Comparison of ENCODE assay signal across 8 cellular contexts in genomic region chr18:68714707-68715496, GRCh38. TPM values are rescaled to one million over a fixed set of nuclear protein-coding genes. Genes with fewer than 3 reads are reported as not detected.
A peak's percentile ranks its signal among the peaks of the same experiment; 100 is the strongest.
DNase-seq lines count a peak whose midpoint lies in the region; ATAC-seq and TF ChIP-seq lines count a peak whose summit lies in the region.

Gene TMX3, minus strand, starts transcription at chr18:68715108. Its CDS starts 127 bp downstream, at chr18:68714981.

- peak; percentile 83 to 94 (median 91) for DNase-seq in CD8-positive, alpha-beta T cell
- peak; percentile 65 for DNase-seq in HS-27A (ENCODE audit: low read depth)
- DNase-seq in NK-92 (lab: John Stamatoyannopoulos, UW; ENCODE audit: unreplicated experiment), result peak; percentile 65
- peak; percentile 77 to 86 for DNase-seq in activated CD8-positive, alpha-beta memory T cell treated with anti-CD3 and anti-CD28 coated beads for 1 hour (ENCODE audit: extremely low read depth in 1 of 2, low read depth in 1 of 2)
- peak; percentile 90 for DNase-seq in effector CD8-positive, alpha-beta T cell (lab: John Stamatoyannopoulos, UW)
- DNase-seq in lung microvascular endothelial cell (ENCODE audit: low read depth in 2 of 2), result peak; percentile 88 to 96
- peak; percentile 78 to 90 (median 84) for DNase-seq in stimulated activated CD4-positive, alpha-beta T cell treated with anti-CD3 and anti-CD28 coated beads, TNF-alpha, amount 100 ng/mL, for 48 hours (ENCODE audit: low read depth in 3 of 3)

- peak; percentile 98 for ATAC-seq in CD8-positive, alpha-beta T cell
- ATAC-seq in GM19467 (IDR thresholded peaks at IDR 0.05; ENCODE audit: unreplicated experiment), result peak; percentile 97

- H3K4me3 ChIP-seq in CD8-positive, alpha-beta T cell (ENCODE audit: low read depth, low read length), result peak within 1 kb of the TSS; percentile 81

- intact Hi-C loops in CD8-positive, alpha-beta T cell (cut with DNase I, micrococcal nuclease), result loop anchor here (1.0 to 10.0 kb wide), 6 partner anchors 1180 to 1490 kb away; partner anchors contain the start of genes DSEL (in 2 of the 2), CD226 (in 1 of the 2) and RTTN (in 1 of the 2)

- peaks cover 49% of the 10 kb centered on the region for H3K4me1 Mint-ChIP-seq in CD8-positive, alpha-beta T cell (ENCODE audit: low read depth)

- H3K4me3 Mint-ChIP-seq in CD8-positive, alpha-beta T cell, result peak within 1 kb of the TSS; percentile 97

- TF ChIP-seq CTCF in CD8-positive, alpha-beta T cell (IDR thresholded peaks at IDR 0.05), result no peak

- peak within 1 kb of the TSS; percentile 57 for H3K27ac ChIP-seq in CD8-positive, alpha-beta T cell (ENCODE audit: low read depth, low read length)

- peaks cover 18% of the 10 kb centered on the region for H3K36me3 ChIP-seq in CD8-positive, alpha-beta T cell (ENCODE audit: insufficient read depth, low read length)

- H3K27me3 ChIP-seq in CD8-positive, alpha-beta T cell (ENCODE audit: insufficient read depth, low read length), result no peaks in the 10 kb centered on the region

- CTCF ChIA-PET in CD8-positive, alpha-beta T cell (lab: Charles Lee), result interaction anchor here (1.4 kb wide), 1 partner anchor 10 kb away, joined by 4 read pairs; no protein-coding TSS in a partner anchor

- POLR2A ChIA-PET in CD8-positive, alpha-beta T cell (lab: Charles Lee), result interaction anchor here (1.0 to 1.9 kb wide), 2 partner anchors 8 to 28 kb away, joined by 3 to 7 read pairs; no protein-coding TSS in a partner anchor

- H3K9me3 ChIP-seq in CD8-positive, alpha-beta T cell (ENCODE audit: low read length), result no peaks in the 10 kb centered on the region

- peaks cover 46% of the 10 kb centered on the region for H3K36me3 Mint-ChIP-seq in CD8-positive, alpha-beta T cell

- H3K27me3 Mint-ChIP-seq in CD8-positive, alpha-beta T cell (ENCODE audit: low read depth), result no peaks in the 10 kb centered on the region

- H3K9me3 Mint-ChIP-seq in CD8-positive, alpha-beta T cell, result peaks cover 3% of the 10 kb centered on the region

- H3K27ac Mint-ChIP-seq in CD8-positive, alpha-beta T cell, result peak within 1 kb of the TSS; percentile 94

- H3K4me1 ChIP-seq in CD8-positive, alpha-beta T cell (ENCODE audit: insufficient read depth, low read length), result peaks cover 31% of the 10 kb centered on the region

RNA-seq across cellular contexts. Expression of gene TMX3, which starts in this region (rescaled TPM):
- 10 to 100 TPM; 28.3 to 28.5 TPM for total RNA-seq in CD8-positive, alpha-beta T cell
- 49.3 and 53.8 TPM in 2 replicates for total RNA-seq in lung microvascular endothelial cell

Comparison
In these comparisons a context has a peak if more than half of its experiments do, and no peak if none do; other contexts are left out.
1. Peak in every context shown above with its lines: DNase-seq, ATAC-seq, H3K4me3 ChIP-seq and H3K27ac ChIP-seq.